ENCODE assay signal across 11 cellular contexts in genomic region chr10:88848499-88848898, GRCh38. TPM values are rescaled to one million over a fixed set of nuclear protein-coding genes. Genes with fewer than 3 reads are reported as not detected.
DNase-seq lines count a peak whose midpoint lies in the region; ATAC-seq and TF ChIP-seq lines count a peak whose summit lies in the region.
"Had no signal": no experiment of that assay in that cellular context is flagged by ENCODE, and none has a peak within 500 bp of the region (broad histone marks: within the 10 kb centered on the region; RNA-seq: fewer than 3 reads in every experiment).

No MANE protein-coding gene starts in this region.

- peak overlapping the region in 1 of 2 experiments; percentile 41; a peak in 2 of 4 replicates for H3K4me3 ChIP-seq in HCT116 (replicated peaks in 1 of 2; ENCODE audit: low read depth in 1 of 2, low read length in 2 of 2)
- H3K4me3 ChIP-seq: MG63 had no signal

- H3K36me3 ChIP-seq in HCT116 (ENCODE audit: control insufficient read depth in 1 of 2, insufficient read depth in 2 of 2, low read length in 2 of 2): no peaks in the 10 kb centered on the region
- H3K36me3 ChIP-seq: MG63 had no signal

- no TSS peak for BruUV-seq in HCT116 (replicated peaks; lab: Mats Ljungman, UMichigan)

- H3K27ac Mint-ChIP-seq in activated CD8-positive, alpha-beta T cell treated with anti-CD3 and anti-CD28 coated beads, Interleukin-2, amount 10 ng/mL, durations not matched to agents 7 days and 5 days: no peak overlapping the region
- H3K27ac Mint-ChIP-seq: naive B cell had no signal

- no peaks in the 10 kb centered on the region for H3K9me2 ChIP-seq in HCT116 (ENCODE audit: insufficient read depth)

- peak overlapping the region; percentile 1; the same call in 1 of the 2 replicates for H3K27ac ChIP-seq in HCT116 (ENCODE audit: low read depth, low read length)
- H3K27ac ChIP-seq in caudate nucleus (ENCODE audit: low read depth, low read length): no peak overlapping the region

- TF ChIP-seq RAD21 in HCT116 (IDR thresholded peaks at IDR 0.05; ENCODE audit: low read depth): no peak

- DNase-seq in AML-193 (lab: John Stamatoyannopoulos, UW) (peak; percentile 43 to 55), HCT116 (ENCODE audit: low read depth, low spot score) (peak; percentile 18), hepatic stellate cell (ENCODE audit: low spot score) (peak; percentile 8), HK-2 (ENCODE audit: unreplicated experiment) (no peak), caudate nucleus (lab: John Stamatoyannopoulos, UW) (no peak), anterior cingulate cortex (lab: John Stamatoyannopoulos, UW) (no peak)
- DNase-seq in activated CD8-positive, alpha-beta T cell treated with anti-CD3 and anti-CD28 coated beads, Interleukin-2, amount 10 ng/mL, durations not matched to agents 7 days and 5 days: no peak
- DNase-seq: effector CD4-positive, alpha-beta T cell; MG63; naive B cell had no signal

- intact Hi-C loops in HCT116 (cut with micrococcal nuclease): no loop called here

- CTCF ChIA-PET in HCT116 (lab: Charles Lee): no interaction called here
- CTCF ChIA-PET in activated CD8-positive, alpha-beta T cell treated with anti-CD3 and anti-CD28 coated beads, Interleukin-2, amount 10 ng/mL, durations not matched to agents 7 days and 5 days (lab: Charles Lee): interaction anchor here (0.8 to 6.0 kb wide), 3 partner anchors 13 to 84 kb away, joined by 3 to 73 read pairs (median 6); no protein-coding TSS in a partner anchor

- peak overlapping the region; percentile 44 for H2AFZ ChIP-seq in HCT116 (ENCODE audit: low read depth, low read length, poor library complexity, severe bottlenecking)

- POLR2A ChIA-PET in HCT116 (lab: Charles Lee): interaction anchor here (1.1 kb wide), 1 partner anchor 33 kb away, joined by 3 read pairs; no protein-coding TSS in a partner anchor
- POLR2A ChIA-PET in activated CD8-positive, alpha-beta T cell treated with anti-CD3 and anti-CD28 coated beads, Interleukin-2, amount 10 ng/mL, durations not matched to agents 7 days and 5 days (lab: Charles Lee): interaction anchor here (1.3 kb wide), 1 partner anchor 31 kb away, joined by 5 read pairs; the partner anchor contains the start of gene STAMBPL1

- no peaks in the 10 kb centered on the region for H3K27me3 ChIP-seq in HCT116 (ENCODE audit: insufficient read depth, low read length)
- H3K27me3 ChIP-seq: MG63 had no signal

- no peaks in the 10 kb centered on the region for H3K9me3 ChIP-seq in HCT116 (ENCODE audit: control insufficient read depth in 1 of 2, insufficient read depth in 1 of 2, low read depth in 1 of 2, low read length in 2 of 2)
- H3K9me3 ChIP-seq: MG63 had no signal

- RAD21 ChIA-PET in HCT116 (lab: Charles Lee; ENCODE audit: low non-redundant PET in 1 of 2, low total read pairs in 2 of 2, uncharacterized antibody in 2 of 2, unreplicated experiment in 2 of 2): no interaction called here

- peaks cover 6% of the 10 kb centered on the region for H3K36me3 Mint-ChIP-seq in activated CD8-positive, alpha-beta T cell treated with anti-CD3 and anti-CD28 coated beads, Interleukin-2, amount 10 ng/mL, durations not matched to agents 7 days and 5 days (ENCODE audit: low read depth)
- H3K36me3 Mint-ChIP-seq: naive B cell had no signal

- 0 out of 2 replicates have a peak overlapping the region, but pooled peaks have one; percentile 0 for H3K9ac ChIP-seq in HCT116 (ENCODE audit: low read length)

- H3K27me3 Mint-ChIP-seq in activated CD8-positive, alpha-beta T cell treated with anti-CD3 and anti-CD28 coated beads, Interleukin-2, amount 10 ng/mL, durations not matched to agents 7 days and 5 days (ENCODE audit: low read depth): peaks cover 7% of the 10 kb centered on the region

- peak overlapping the region; percentile 64 for H3K4me2 ChIP-seq in HCT116 (ENCODE audit: low read length)

- H3K79me2 ChIP-seq in HCT116 (ENCODE audit: insufficient read depth, low read length): no peaks in the 10 kb centered on the region

- peaks cover 18% of the 10 kb centered on the region for H3K4me1 Mint-ChIP-seq in activated CD8-positive, alpha-beta T cell treated with anti-CD3 and anti-CD28 coated beads, Interleukin-2, amount 10 ng/mL, durations not matched to agents 7 days and 5 days (ENCODE audit: low read depth)
- H3K4me1 Mint-ChIP-seq: naive B cell had no signal

- TF ChIP-seq CTCF in HCT116 (IDR thresholded peaks at IDR 0.05 in 2 of 3, conservative IDR thresholded peaks at IDR 0.05 in 1 of 3; ENCODE audit: borderline replicate concordance in 1 of 3, insufficient read depth in 1 of 3, low read depth in 2 of 3, low read length in 2 of 3): no peak

- ATAC-seq in HCT116 (no peak), HG03135 (IDR thresholded peaks at IDR 0.05; ENCODE audit: unreplicated experiment) (no peak)
- ATAC-seq in activated CD8-positive, alpha-beta T cell treated with anti-CD3 and anti-CD28 coated beads, Interleukin-2, amount 10 ng/mL, durations not matched to agents 7 days and 5 days: no peak

- no peaks in the 10 kb centered on the region for H4K20me1 ChIP-seq in HCT116 (ENCODE audit: insufficient read depth)

- peak overlapping the region; percentile 27 for H3K4me3 Mint-ChIP-seq in activated CD8-positive, alpha-beta T cell treated with anti-CD3 and anti-CD28 coated beads, Interleukin-2, amount 10 ng/mL, durations not matched to agents 7 days and 5 days
- H3K4me3 Mint-ChIP-seq: naive B cell had no signal

- no peak for TF ChIP-seq POLR2A in HCT116 (IDR thresholded peaks at IDR 0.05; ENCODE audit: borderline replicate concordance, extremely low read depth, insufficient read depth, insufficient read length)

- no peaks in the 10 kb centered on the region for H3K9me3 Mint-ChIP-seq in activated CD8-positive, alpha-beta T cell treated with anti-CD3 and anti-CD28 coated beads, Interleukin-2, amount 10 ng/mL, durations not matched to agents 7 days and 5 days (ENCODE audit: insufficient read depth)
- H3K9me3 Mint-ChIP-seq: naive B cell had no signal

- peaks cover 19 to 45% of the 10 kb centered on the region in 2 experiments for H3K4me1 ChIP-seq in HCT116 (ENCODE audit: control insufficient read depth in 1 of 2, insufficient read depth in 2 of 2, low read length in 2 of 2)

TF ChIP-seq in HCT116, 20 proteins besides CTCF, POLR2A, EP300 and RAD21 (continues in another document):
- no peak for TF ChIP-seq SIN3A (IDR thresholded peaks at IDR 0.05; ENCODE audit: low read depth)
- no peak for TF ChIP-seq REST (IDR thresholded peaks at IDR 0.05; ENCODE audit: low read depth)
- TF ChIP-seq SRF (IDR thresholded peaks at IDR 0.05; ENCODE audit: low read depth): peak; percentile 27; the same call in 1 of the 2 replicates
- TF ChIP-seq ZBTB33 (IDR thresholded peaks at IDR 0.05; ENCODE audit: extremely low read depth, insufficient replicate concordance, low read length): no peak
- TF ChIP-seq TCF7L2 (IDR thresholded peaks at IDR 0.05; ENCODE audit: borderline replicate concordance, extremely low read depth, insufficient read depth, insufficient read length): no peak
- no peak for TF ChIP-seq EGR1 (IDR thresholded peaks at IDR 0.05; ENCODE audit: low read depth)

RNA-seq across cellular contexts. Expression of gene ANKRD22, which starts 3.1 kb away (rescaled TPM):
- 2.3 TPM for total RNA-seq in HCT116 (2021; ENCODE audit: unreplicated experiment)
- polyA plus RNA-seq in HCT116 (2012): 1.9 and 2.5 TPM in 2 replicates
- under 1 TPM in 1 of 2 experiments, not detected in 1; 0.45 TPM for total RNA-seq in activated CD8-positive, alpha-beta T cell treated with anti-CD3 and anti-CD28 coated beads, Interleukin-2, amount 10 ng/mL, durations not matched to agents 7 days and 5 days

RNA-seq across cellular contexts. Expression of gene STAMBPL1, which starts 31.5 kb away (rescaled TPM):
- 11.0 TPM for total RNA-seq in HCT116 (2021; ENCODE audit: unreplicated experiment)
- 5.9 and 7.5 TPM in 2 replicates for polyA plus RNA-seq in HCT116 (2012)
- 10 to 100 TPM; 67.6 TPM for total RNA-seq in activated CD8-positive, alpha-beta T cell treated with anti-CD3 and anti-CD28 coated beads, Interleukin-2, amount 10 ng/mL, durations not matched to agents 7 days and 5 days

RNA-seq across cellular contexts. Expression of gene LIPM, which starts 46.0 kb away (rescaled TPM):
- not detected for total RNA-seq in HCT116 (2021; ENCODE audit: unreplicated experiment)
- 0.16 and 0.21 TPM in 2 replicates for polyA plus RNA-seq in HCT116 (2012)
- not detected for total RNA-seq in activated CD8-positive, alpha-beta T cell treated with anti-CD3 and anti-CD28 coated beads, Interleukin-2, amount 10 ng/mL, durations not matched to agents 7 days and 5 days

Comparison
In these comparisons a context has a peak if more than half of its experiments do, and no peak if none do; other contexts are left out.
1. DNase-seq: peak in AML-193 (2 of 2), HCT116 (single experiment) and hepatic stellate cell (single experiment); none in activated CD8-positive, alpha-beta T cell treated with anti-CD3 and anti-CD28 coated beads, Interleukin-2, amount 10 ng/mL, durations not matched to agents 7 days and 5 days (single experiment), HK-2 (single experiment), caudate nucleus (0 of 61) and anterior cingulate cortex (0 of 58).